17 cellular contexts compared by ENCODE assay signal in the genomic region with DNA sequence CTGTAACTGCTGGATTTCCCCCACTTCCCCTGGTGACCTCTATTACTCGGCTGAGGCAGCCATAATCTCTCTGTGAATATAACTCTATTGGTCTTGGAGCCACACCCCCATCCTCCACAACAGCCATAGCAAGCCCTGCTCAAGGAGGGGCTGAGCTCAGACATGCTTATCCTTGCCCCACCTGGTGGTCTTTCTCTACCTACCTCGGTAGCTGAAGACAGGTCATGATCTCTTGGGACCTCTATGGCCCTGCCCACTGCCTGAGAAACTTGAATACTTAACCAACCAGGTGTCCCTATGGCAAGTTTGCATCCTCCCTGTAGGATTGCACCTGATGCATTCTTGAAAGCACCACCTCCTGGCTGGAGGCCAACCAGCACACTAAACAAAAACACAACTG.
DNase-seq lines count a peak whose midpoint lies in the region; ATAC-seq, FAIRE-seq and TF ChIP-seq lines count a peak whose summit lies in the region.
"Had no signal": no experiment of that assay in that cellular context is flagged by ENCODE, and none has a peak within 500 bp of the region (broad histone marks: within the 10 kb centered on the region; RNA-seq: fewer than 3 reads in every experiment).

No MANE protein-coding gene starts in this region.

- TF ChIP-seq CTCF in bronchial epithelial cell (IDR thresholded peaks at IDR 0.05; ENCODE audit: insufficient read depth, low read length, severe bottlenecking): no peak

- FAIRE-seq in bronchial epithelial cell (lab: Jason Lieb, UNC): peak; percentile 62
- FAIRE-seq: GM12878 had no signal

- ATAC-seq in HG03159 (IDR thresholded peaks at IDR 0.05; ENCODE audit: unreplicated experiment) (no peak), GM21515 (IDR thresholded peaks at IDR 0.05; ENCODE audit: unreplicated experiment) (no peak)
- ATAC-seq: CD8-positive, alpha-beta T cell; GM12878 had no signal

- H3K27me3 ChIP-seq in bronchial epithelial cell (ENCODE audit: control insufficient read depth, insufficient read depth, low read length): no peaks in the 10 kb centered on the region
- H3K27me3 ChIP-seq: BLaER1 had no signal

- no peak overlapping the region for H3K4me3 ChIP-seq in bronchial epithelial cell (ENCODE audit: low read depth, low read length)
- H3K4me3 ChIP-seq: BLaER1, GM12878, GM23248 had no signal

- DNase-seq in NCI-H82 (lab: John Stamatoyannopoulos, UW): peak; percentile 5
- DNase-seq in NCI-H82 treated with DMSO at 0.1 percent for 48 hours (lab: John Stamatoyannopoulos, UW; ENCODE audit: unreplicated experiment): no peak
- no peak for DNase-seq in bronchial epithelial cell (ENCODE audit: low read depth)
- peak; percentile 12 for DNase-seq in iPS DF 19.7 (ENCODE audit: low read depth, low spot score)
- DNase-seq in C1 segment of cervical spinal cord (lab: John Stamatoyannopoulos, UW): no peak
- DNase-seq in NCI-H345 (lab: John Stamatoyannopoulos, UW): no peak
- DNase-seq: 8988T; Calu3; CD8-positive, alpha-beta T cell; DMS79 treated with DMSO at 0.1 percent for 48 hours; GF-D8; GM23248; H7 had no signal

- H3K36me3 ChIP-seq in bronchial epithelial cell (ENCODE audit: control insufficient read depth, insufficient read depth, low read length): no peaks in the 10 kb centered on the region
- H3K36me3 ChIP-seq: BLaER1 had no signal

Comparison
In these comparisons a context has a peak if more than half of its experiments do, and no peak if none do; other contexts are left out.
1. DNase-seq: peak in NCI-H82 (single experiment) and iPS DF 19.7 (single experiment); none in NCI-H82 treated with DMSO at 0.1 percent for 48 hours (single experiment), bronchial epithelial cell (single experiment), C1 segment of cervical spinal cord (0 of 14) and NCI-H345 (single experiment).